In the genomic region with DNA sequence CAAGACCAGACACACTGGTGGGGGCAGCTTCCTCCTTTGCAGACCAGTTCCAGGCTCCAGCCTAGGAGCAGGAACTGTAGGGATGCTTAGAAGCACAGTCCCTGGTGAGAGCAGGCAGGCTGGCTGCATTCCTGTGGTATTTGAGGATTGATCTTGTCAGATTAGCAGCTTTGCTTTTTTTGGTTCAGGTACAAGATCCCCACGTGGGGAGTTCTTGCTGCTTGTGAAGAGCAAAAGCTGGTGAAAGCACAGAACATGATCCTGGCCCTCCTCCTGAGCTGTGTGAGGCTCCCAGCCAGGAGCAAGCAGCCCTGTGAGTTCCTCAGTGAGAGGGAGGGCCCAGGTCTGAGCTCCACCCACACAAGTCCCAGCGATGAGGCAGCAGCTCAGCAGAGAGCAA, we compare ENCODE assay signal across 8 cellular contexts.
DNase-seq lines count a peak whose midpoint lies in the region; ATAC-seq, FAIRE-seq and TF ChIP-seq lines count a peak whose summit lies in the region.

No MANE protein-coding gene starts in this region.

- TF ChIP-seq POLR2A in testis (IDR thresholded peaks at IDR 0.05): no peak

- no peaks in the 10 kb centered on the region for H3K27me3 ChIP-seq in right cardiac atrium (ENCODE audit: control insufficient read depth, insufficient read depth)
- H3K27me3 ChIP-seq in testis: no peaks in the 10 kb centered on the region

- no peak overlapping the region for H3K27ac Mint-ChIP-seq in immature natural killer cell

- DNase-seq in HTR-8/SVneo (ENCODE audit: insufficient read length, low spot score) (peak; percentile 72), right cardiac atrium (no peak), testis (peak; percentile 74), immature natural killer cell (no peak), NCI-H146 treated with DMSO at 0.1 percent for 48 hours (lab: John Stamatoyannopoulos, UW; ENCODE audit: unreplicated experiment) (no peak)
- DNase-seq in stimulated activated CD4-positive, alpha-beta T cell treated with anti-CD3 and anti-CD28 coated beads, Interleukin-2, amount 100 ng/mL, for 48 hours: no peak

- peaks cover 0 to 3% (median 3%) of the 10 kb centered on the region in 3 donors for H3K27me3 Mint-ChIP-seq in immature natural killer cell (ENCODE audit: low read depth in 3 of 3)

- H3K9me3 Mint-ChIP-seq in immature natural killer cell: no peaks in the 10 kb centered on the region

- no peak for FAIRE-seq in HTR-8/SVneo (lab: Jason Lieb, UNC)

- peaks cover 17 to 19% of the 10 kb centered on the region in 2 donors for H3K4me1 Mint-ChIP-seq in immature natural killer cell

- intact Hi-C loops in right cardiac atrium (cut with DNase I) (no loop called here), testis (cut with DNase I; ENCODE audit: low total_unique reads) (no loop called here)

- H3K36me3 ChIP-seq in testis (ENCODE audit: low read depth, missing control alignments): no peaks in the 10 kb centered on the region

- 23% methylated on average over 2 of the region's 2 CpGs for WGBS in right cardiac atrium
- WGBS in testis, 2 donors: 16 to 30% methylated on average over 2 of the region's 2 CpGs

- H3K27ac ChIP-seq in VCaP (peak overlapping the region; percentile 56), right cardiac atrium (ENCODE audit: low read length) (no peak overlapping the region), testis (no peak overlapping the region)

- ATAC-seq in right cardiac atrium: peak; percentile 70 to 76
- ATAC-seq in HG02623 (IDR thresholded peaks at IDR 0.05; ENCODE audit: unreplicated experiment): no peak

- H3K4me1 ChIP-seq in right cardiac atrium (ENCODE audit: control insufficient read depth, insufficient read depth, low read length) (no peaks in the 10 kb centered on the region), testis (no peaks in the 10 kb centered on the region)

- H3K4me3 Mint-ChIP-seq in immature natural killer cell: no peak overlapping the region

- H3K4me3 ChIP-seq in right cardiac atrium (ENCODE audit: low read length) (no peak overlapping the region), testis (no peak overlapping the region)

- peaks cover 0 to 9% (median 8%) of the 10 kb centered on the region in 3 donors for H3K36me3 Mint-ChIP-seq in immature natural killer cell

- H3K9me3 ChIP-seq in right cardiac atrium (ENCODE audit: control insufficient read depth, low read length) (no peaks in the 10 kb centered on the region), testis (no peaks in the 10 kb centered on the region)

- no peak for TF ChIP-seq CTCF in VCaP (conservative IDR thresholded peaks at IDR 0.05)
- TF ChIP-seq CTCF in testis (IDR thresholded peaks at IDR 0.05): no peak

Comparison
In these comparisons a context has a peak if more than half of its experiments do, and no peak if none do; other contexts are left out.
1. DNase-seq: peak in HTR-8/SVneo (single experiment) and testis (single experiment); none in right cardiac atrium (0 of 3), immature natural killer cell (0 of 3), stimulated activated CD4-positive, alpha-beta T cell treated with anti-CD3 and anti-CD28 coated beads, Interleukin-2, amount 100 ng/mL, for 48 hours (0 of 2) and NCI-H146 treated with DMSO at 0.1 percent for 48 hours (single experiment).